In the genomic region with DNA sequence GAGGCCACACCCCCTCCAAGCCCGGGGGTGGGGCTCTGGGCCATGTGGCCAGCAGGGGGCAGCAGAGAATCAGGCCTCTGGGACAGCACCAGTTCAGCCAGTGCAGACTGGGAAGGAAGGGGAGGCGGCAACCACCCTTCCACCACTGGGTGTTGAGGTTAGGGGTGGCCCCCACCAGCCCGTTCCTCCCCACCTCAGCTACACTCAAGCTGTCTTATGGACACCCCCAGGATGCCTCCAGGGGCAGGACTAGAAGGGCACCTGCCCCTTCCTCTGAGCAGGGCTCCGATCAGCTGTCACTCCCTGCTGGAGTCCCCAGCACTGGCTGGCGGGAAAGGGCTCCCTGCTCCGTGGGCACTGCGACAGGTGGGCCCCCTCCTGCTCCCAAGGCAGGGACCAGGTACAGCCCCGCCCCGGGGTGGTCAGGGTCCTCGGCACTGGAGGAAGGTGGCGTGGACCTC, we compare ENCODE assay signal across 8 cellular contexts. TPM values are rescaled to one million over a fixed set of nuclear protein-coding genes. Genes with fewer than 3 reads are reported as not detected.
DNase-seq lines count a peak whose midpoint lies in the region; ATAC-seq and TF ChIP-seq lines count a peak whose summit lies in the region.

No MANE protein-coding gene starts in this region.

- H2AFZ ChIP-seq in hepatocyte, result no peak overlapping the region

- TF ChIP-seq POLR2A in spleen (IDR thresholded peaks at IDR 0.05), result no peak

- 75% methylated on average over 11 of the region's 11 CpGs for WGBS in hepatocyte (ENCODE audit: low lambda C conversion rate, missing lambda C conversion rate)
- WGBS in spleen, 5 donors, result 45 to 73% (median 62%) methylated on average over 4 to 11 of the region's 11 CpGs

- DNase-seq in GM10248 (ENCODE audit: extremely low spot score) (peak; percentile 95), KBM-7 (peak; percentile 86), T1000 (lab: John Stamatoyannopoulos, UW) (peak; percentile 41), ascending aorta (ENCODE audit: low spot score in 2 of 2) (peak; percentile 46 to 93), hepatocyte (ENCODE audit: low spot score) (peak; percentile 87), spleen (peak; percentile 96)

- H4K20me1 ChIP-seq in hepatocyte (ENCODE audit: insufficient read depth, poor library complexity, severe bottlenecking), result no peaks in the 10 kb centered on the region

- H3K4me1 ChIP-seq in ascending aorta (no peaks in the 10 kb centered on the region), hepatocyte (ENCODE audit: insufficient read depth) (no peaks in the 10 kb centered on the region), spleen (peaks cover 0 to 22% (median 7%) of the 10 kb centered on the region in 6 donors)

- H3K27me3 ChIP-seq in ascending aorta (no peaks in the 10 kb centered on the region), hepatocyte (no peaks in the 10 kb centered on the region), spleen (replicated peaks in 1 of 7) (no peaks in the 10 kb centered on the region)

- H3K27ac ChIP-seq in ascending aorta (no peak overlapping the region), hepatocyte (no peak overlapping the region), spleen (peak overlapping the region in 2 of 8 donors; percentile 45 to 48)

- peak; percentile 83 for ATAC-seq in GM21576 (IDR thresholded peaks at IDR 0.05; ENCODE audit: unreplicated experiment)
- no peak for ATAC-seq in HG02840 (IDR thresholded peaks at IDR 0.05; ENCODE audit: low FRiP score, unreplicated experiment)

- peaks cover 24 to 45% of the 10 kb centered on the region in 2 donors for H3K36me3 ChIP-seq in ascending aorta
- H3K36me3 ChIP-seq in hepatocyte (replicated peaks; ENCODE audit: insufficient read depth, low read depth), result no peaks in the 10 kb centered on the region
- H3K36me3 ChIP-seq in spleen, result peaks cover 0 to 98% (median 23%) of the 10 kb centered on the region in 6 donors

- H3K4me2 ChIP-seq in hepatocyte, result no peak overlapping the region

- no peaks in the 10 kb centered on the region for H3K9me2 ChIP-seq in hepatocyte (replicated peaks; ENCODE audit: insufficient read depth)

- H3K79me2 ChIP-seq in hepatocyte, result no peaks in the 10 kb centered on the region

- H3K9me3 ChIP-seq in ascending aorta, result no peaks in the 10 kb centered on the region
- H3K9me3 ChIP-seq in hepatocyte (ENCODE audit: low read depth), result no peaks in the 10 kb centered on the region
- no peaks in the 10 kb centered on the region for H3K9me3 ChIP-seq in spleen

- in situ Hi-C loops in KBM-7 (cut with MboI; ENCODE audit: low pct_unique_long_range_greater_than_20kb, low sequenced_read_pairs), result loop anchor here (25.0 kb wide), 1 partner anchor 230 kb away; a partner anchor contains a TSS

- POLR2A ChIA-PET in GM10248 (lab: Yijun Ruan, JAX), result no interaction called here

- H3K4me3 ChIP-seq in ascending aorta (no peak overlapping the region), hepatocyte (no peak overlapping the region), spleen (no peak overlapping the region)

- intact Hi-C loops in ascending aorta (cut with DNase I) (loop anchor here (1.0 to 2.0 kb wide), 5 partner anchors 22 to 247 kb away; a partner anchor contains a TSS), spleen (cut with DNase I; ENCODE audit: low total_unique reads) (loop anchor here (10.0 kb wide), 2 partner anchors 107 to 247 kb away; a partner anchor contains a TSS)

- CTCF ChIA-PET in GM10248 (lab: Yijun Ruan, JAX), result interaction anchor here (0.9 to 3.2 kb wide), 28 partner anchors 9 to 999 kb away, joined by 3 to 21 read pairs (median 4); a partner anchor contains a TSS

- TF ChIP-seq CTCF in GM10248 (IDR thresholded peaks at IDR 0.05; ENCODE audit: control extremely low read depth, extremely low read depth, low read depth, missing control alignments), result peak; percentile 97
- peak; percentile 92 to 98 (median 92) for TF ChIP-seq CTCF in ascending aorta (IDR thresholded peaks at IDR 0.05)
- peak; percentile 94 for TF ChIP-seq CTCF in hepatocyte (IDR thresholded peaks at IDR 0.05; ENCODE audit: poor library complexity)
- TF ChIP-seq CTCF in spleen (IDR thresholded peaks at IDR 0.05 in 8 of 11, conservative IDR thresholded peaks at IDR 0.05 in 3 of 11), result peak; percentile 81 to 100 (median 98)

RNA-seq across cellular contexts. Expression of a gene that starts 21.8 kb away (rescaled TPM):
- total RNA-seq in ascending aorta (35.3 TPM), hepatocyte (8.9 and 12.3 TPM in 2 replicates), spleen (10 to 100 TPM; 15.7 to 23.1 (median 18.2) TPM)
- polyA plus RNA-seq in hepatocyte (15.3 and 19.0 TPM in 2 replicates), spleen (10 to 100 TPM; 10.6 to 14.5 (median 11.2) TPM)

RNA-seq across cellular contexts. Expression of a gene that starts 44.9 kb away (rescaled TPM):
- total RNA-seq in ascending aorta, result 54.9 TPM
- 41.4 and 49.7 TPM in 2 replicates for total RNA-seq in hepatocyte
- 55.3 and 66.5 TPM in 2 replicates for polyA plus RNA-seq in hepatocyte
- 10 to 100 TPM; 30.3 to 61.5 (median 47.5) TPM for total RNA-seq in spleen
- polyA plus RNA-seq in spleen, result 10 to 100 TPM in 2 of 3 donors, 1 to 10 TPM in 1; 4.6 to 25.2 (median 15.9) TPM

Comparison
In these comparisons a context has a peak if more than half of its experiments do, and no peak if none do; other contexts are left out.
1. DNase-seq: peak in every context shown above with its lines; median percentile 96 in spleen; 95 in GM10248; 87 in hepatocyte; 86 in KBM-7; 70 in ascending aorta; 41 in T1000.